In genomic region chr14:91837076-91837475, GRCh38 we compare ENCODE assay signal across 8 cellular contexts. TPM values are rescaled to one million over a fixed set of nuclear protein-coding genes. Genes with fewer than 3 reads are reported as not detected.
DNase-seq lines count a peak whose midpoint lies in the region; ATAC-seq, FAIRE-seq and TF ChIP-seq lines count a peak whose summit lies in the region.

No MANE protein-coding gene starts in this region.

- no peaks in the 10 kb centered on the region for H3K4me1 ChIP-seq in mesodermal cell (ENCODE audit: control insufficient read depth, insufficient read depth, low read length, poor library complexity, severe bottlenecking)

- H3K9me3 Mint-ChIP-seq in activated naive CD4-positive, alpha-beta T cell treated with anti-CD3 and anti-CD28 coated beads for 36 hours, result no peaks in the 10 kb centered on the region
- H3K9me3 Mint-ChIP-seq in MCF 10A (ENCODE audit: unreplicated experiment), result no peaks in the 10 kb centered on the region
- H3K9me3 Mint-ChIP-seq in type B pancreatic cell, result peaks cover 3% of the 10 kb centered on the region

- peak overlapping the region; percentile 84 for H3K27ac Mint-ChIP-seq in activated naive CD4-positive, alpha-beta T cell treated with anti-CD3 and anti-CD28 coated beads for 36 hours
- H3K27ac Mint-ChIP-seq in MCF 10A (ENCODE audit: low read depth, unreplicated experiment), result peak overlapping the region; percentile 71
- peak overlapping the region; percentile 94 for H3K27ac Mint-ChIP-seq in type B pancreatic cell

- H3K4me3 Mint-ChIP-seq in activated naive CD4-positive, alpha-beta T cell treated with anti-CD3 and anti-CD28 coated beads for 36 hours, result peak overlapping the region; percentile 94
- H3K4me3 Mint-ChIP-seq in MCF 10A (ENCODE audit: unreplicated experiment) (peak overlapping the region; percentile 81), type B pancreatic cell (peak overlapping the region; percentile 93)

- WGBS in mesodermal cell (ENCODE audit: insufficient coverage in 2 of 2), 2 experiments, result 57 to 70% methylated on average over 6 to 7 of the region's 12 CpGs

- no peaks in the 10 kb centered on the region for H3K36me3 ChIP-seq in mesodermal cell (ENCODE audit: control insufficient read depth, insufficient read depth, low read length)

- BruUV-seq in MCF 10A (replicated peaks; lab: Mats Ljungman, UMichigan), result no TSS peak

- no peak overlapping the region for H3K27ac ChIP-seq in mesodermal cell (ENCODE audit: low read depth, low read length, severe bottlenecking)

- H3K4me3 ChIP-seq in mesodermal cell (ENCODE audit: extremely low read depth, insufficient read depth, low read length, poor library complexity, severe bottlenecking), result peak overlapping the region; percentile 50

- TF ChIP-seq CTCF in MCF 10A (IDR thresholded peaks at IDR 0.05; ENCODE audit: unreplicated experiment) (no peak), type B pancreatic cell (conservative IDR thresholded peaks at IDR 0.05) (no peak)

- no peaks in the 10 kb centered on the region for H3K9me3 ChIP-seq in mesodermal cell (ENCODE audit: control insufficient read depth, low read length)

- no peaks in the 10 kb centered on the region for H3K36me3 Mint-ChIP-seq in activated naive CD4-positive, alpha-beta T cell treated with anti-CD3 and anti-CD28 coated beads for 36 hours (ENCODE audit: low read depth)
- H3K36me3 Mint-ChIP-seq in MCF 10A (ENCODE audit: insufficient read depth, unreplicated experiment) (no peaks in the 10 kb centered on the region), type B pancreatic cell (peaks cover 3% of the 10 kb centered on the region)

- ATAC-seq in HG03097 (IDR thresholded peaks at IDR 0.05; ENCODE audit: low FRiP score, unreplicated experiment), result no peak
- no peak for ATAC-seq in HG02973 (IDR thresholded peaks at IDR 0.05; ENCODE audit: unreplicated experiment)

- FAIRE-seq in frontal cortex (lab: Jason Lieb, UNC), result no peak

- DNase-seq in activated naive CD4-positive, alpha-beta T cell treated with anti-CD3 and anti-CD28 coated beads for 36 hours, result no peak
- no peak for DNase-seq in activated naive CD4-positive, alpha-beta T cell treated with anti-CD3 and anti-CD28 coated beads, Interleukin-2, amount 50 U/mL, for 16 hours
- DNase-seq in MCF 10A (ENCODE audit: unreplicated experiment) (no peak), type B pancreatic cell (ENCODE audit: extremely low spot score, unreplicated experiment) (no peak), frontal cortex (ENCODE audit: low spot score in 2 of 2) (no peak)

- H3K27me3 Mint-ChIP-seq in activated naive CD4-positive, alpha-beta T cell treated with anti-CD3 and anti-CD28 coated beads for 36 hours (ENCODE audit: low read depth), result no peaks in the 10 kb centered on the region
- H3K27me3 Mint-ChIP-seq in MCF 10A (ENCODE audit: insufficient read depth, unreplicated experiment), result peaks cover 11% of the 10 kb centered on the region
- peaks cover 69% of the 10 kb centered on the region for H3K27me3 Mint-ChIP-seq in type B pancreatic cell

- POLR2A ChIA-PET in MCF 10A (lab: Yijun Ruan, JAX), result no interaction called here

- intact Hi-C loops in activated naive CD4-positive, alpha-beta T cell treated with anti-CD3 and anti-CD28 coated beads for 36 hours (cut with micrococcal nuclease), result loop anchor here (2.0 kb wide), 1 partner anchor 18 kb away; no protein-coding TSS in a partner anchor
- intact Hi-C loops in MCF 10A (cut with micrococcal nuclease), result loop anchor here (5.0 kb wide), 1 partner anchor 185 kb away; no protein-coding TSS in a partner anchor

- CTCF ChIA-PET in activated naive CD4-positive, alpha-beta T cell treated with anti-CD3 and anti-CD28 coated beads for 36 hours (lab: Charles Lee), result no interaction called here
- CTCF ChIA-PET in MCF 10A (lab: Yijun Ruan, JAX), result no interaction called here

- H3K4me1 Mint-ChIP-seq in activated naive CD4-positive, alpha-beta T cell treated with anti-CD3 and anti-CD28 coated beads for 36 hours (ENCODE audit: low read depth), result peaks cover 70% of the 10 kb centered on the region
- H3K4me1 Mint-ChIP-seq in MCF 10A (ENCODE audit: insufficient read depth, unreplicated experiment) (peaks cover 15% of the 10 kb centered on the region), type B pancreatic cell (ENCODE audit: unreplicated experiment) (no peaks in the 10 kb centered on the region)

RNA-seq across cellular contexts. Expression of gene TC2N, which starts 30.3 kb away (rescaled TPM):
- total RNA-seq in activated naive CD4-positive, alpha-beta T cell treated with anti-CD3 and anti-CD28 coated beads for 36 hours, result 10 to 100 TPM; 61.7 to 66.2 TPM
- 11.8 and 12.6 TPM in 2 replicates for total RNA-seq in MCF 10A (2022)
- 1.1 TPM for polyA plus RNA-seq in mesodermal cell (2013, experiment 1 of 2)
- polyA plus RNA-seq in mesodermal cell (2013, experiment 2 of 2), result 1.5 TPM
- 19.4 and 42.2 TPM in 2 replicates for total RNA-seq in type B pancreatic cell (ENCODE audit: low replicate concordance)
- total RNA-seq in frontal cortex, result 5.7 TPM
